ENCODE assay signal across 8 cellular contexts in genomic region chr5:31531543-31531887, GRCh38. TPM values are rescaled to one million over a fixed set of nuclear protein-coding genes. Genes with fewer than 3 reads are reported as not detected.
DNase-seq lines count a peak whose midpoint lies in the region; ATAC-seq and TF ChIP-seq lines count a peak whose summit lies in the region.

No MANE protein-coding gene starts in this region.

- no peak for TF ChIP-seq CTCF in C4-2B (conservative IDR thresholded peaks at IDR 0.05)
- TF ChIP-seq CTCF in Panc1 (IDR thresholded peaks at IDR 0.05): no peak
- TF ChIP-seq CTCF in MCF 10A (IDR thresholded peaks at IDR 0.05; ENCODE audit: unreplicated experiment): no peak
- TF ChIP-seq CTCF in kidney epithelial cell (IDR thresholded peaks at IDR 0.05; ENCODE audit: insufficient read depth, low read length, poor library complexity, severe bottlenecking): no peak

- ATAC-seq in GM19023 (IDR thresholded peaks at IDR 0.05; ENCODE audit: unreplicated experiment) (peak; percentile 38), HG03097 (IDR thresholded peaks at IDR 0.05; ENCODE audit: low FRiP score, unreplicated experiment) (peak; percentile 23), Panc1 (peak; percentile 61)

- POLR2A ChIA-PET in Panc1 (lab: Charles Lee) (no interaction called here), MCF 10A (lab: Yijun Ruan, JAX) (interaction anchor here (0.7 to 3.1 kb wide), 12 partner anchors 9 to 1813 kb away, joined by 3 to 19 read pairs (median 5); partner anchors contain the start of gene GOLPH3)

- in situ Hi-C loops in Panc1 (cut with HindIII; ENCODE audit: low pct_unique_long_range_greater_than_20kb, low sequenced_read_pairs): no loop called here

- peak overlapping the region; percentile 80 for H3K27ac ChIP-seq in C4-2B
- peak overlapping the region; percentile 90 for H3K27ac ChIP-seq in Panc1 (ENCODE audit: low read length)

- H3K36me3 ChIP-seq in Panc1 (ENCODE audit: control insufficient read depth, insufficient read depth, low read length) (peaks cover 46% of the 10 kb centered on the region), kidney epithelial cell (ENCODE audit: control insufficient read depth, insufficient read depth, low read length) (no peaks in the 10 kb centered on the region)

- peaks cover 65% of the 10 kb centered on the region for H3K36me3 Mint-ChIP-seq in MCF 10A (ENCODE audit: insufficient read depth, unreplicated experiment)

- intact Hi-C loops in Panc1 (cut with micrococcal nuclease; ENCODE audit: unreplicated experiment): no loop called here
- intact Hi-C loops in MCF 10A (cut with micrococcal nuclease): no loop called here

- H3K4me3 ChIP-seq in Panc1 (ENCODE audit: low read depth in 2 of 2, low read length in 2 of 2) (peak overlapping the region; percentile 79 to 99), kidney epithelial cell (ENCODE audit: low read depth, low read length) (peak overlapping the region; percentile 91)

- H3K4me1 Mint-ChIP-seq in MCF 10A (ENCODE audit: insufficient read depth, unreplicated experiment): peaks cover 23% of the 10 kb centered on the region

- peaks cover 20% of the 10 kb centered on the region for H3K4me1 ChIP-seq in Panc1 (ENCODE audit: control insufficient read depth, insufficient read depth, low read length)

- peak overlapping the region; percentile 100 for H3K4me3 Mint-ChIP-seq in MCF 10A (ENCODE audit: unreplicated experiment)

- H3K27me3 ChIP-seq in Panc1 (ENCODE audit: control insufficient read depth, insufficient read depth, low read length) (no peaks in the 10 kb centered on the region), kidney epithelial cell (ENCODE audit: control insufficient read depth, insufficient read depth, low read length) (no peaks in the 10 kb centered on the region)

- CTCF ChIA-PET in Panc1 (lab: Charles Lee) (interaction anchor here (0.6 kb wide), 1 partner anchor 106 kb away, joined by 4 read pairs; no protein-coding TSS in a partner anchor), MCF 10A (lab: Yijun Ruan, JAX) (interaction anchor here (0.6 to 0.7 kb wide), 2 partner anchors 105 to 1441 kb away, joined by 3 to 4 read pairs; no protein-coding TSS in a partner anchor)

- BruUV-seq in Panc1 (replicated peaks; lab: Mats Ljungman, UMichigan) (TSS peak; percentile 84), MCF 10A (replicated peaks; lab: Mats Ljungman, UMichigan) (TSS peak; percentile 59)

- peak overlapping the region; percentile 94 for H3K27ac Mint-ChIP-seq in MCF 10A (ENCODE audit: low read depth, unreplicated experiment)

- no peaks in the 10 kb centered on the region for H3K9me3 Mint-ChIP-seq in MCF 10A (ENCODE audit: unreplicated experiment)

- DNase-seq in Panc1 (ENCODE audit: low read depth, low spot score) (no peak), MCF 10A (ENCODE audit: unreplicated experiment) (no peak), kidney epithelial cell (ENCODE audit: low read depth) (no peak), HuH-7.5 (ENCODE audit: low spot score) (no peak)
- peak; percentile 11 to 18 for DNase-seq in stimulated activated CD4-positive, alpha-beta T cell treated with anti-CD3 and anti-CD28 coated beads, Interleukin-4, amount 100 ng/mL, for 48 hours (ENCODE audit: low read depth in 2 of 2)

- no peaks in the 10 kb centered on the region for H3K27me3 Mint-ChIP-seq in MCF 10A (ENCODE audit: insufficient read depth, unreplicated experiment)

- no peaks in the 10 kb centered on the region for H3K9me3 ChIP-seq in Panc1 (ENCODE audit: control insufficient read depth, insufficient read depth, low read depth, low read length)

RNA-seq across cellular contexts. Expression of gene DROSHA, which starts 0.4 kb away (rescaled TPM):
- total RNA-seq in Panc1 (2021; ENCODE audit: unreplicated experiment) (98.1 TPM), MCF 10A (2022) (57.7 and 70.6 TPM in 2 replicates), kidney epithelial cell (48.5 and 50.1 TPM in 2 replicates)
- polyA plus RNA-seq in Panc1 (2012; ENCODE audit: insufficient read length): 47.0 TPM

RNA-seq across cellular contexts. Expression of gene C5orf22, which starts 0.6 kb away (rescaled TPM):
- total RNA-seq in Panc1 (2021; ENCODE audit: unreplicated experiment): 39.0 TPM
- 17.4 TPM for polyA plus RNA-seq in Panc1 (2012; ENCODE audit: insufficient read length)
- 18.5 and 19.6 TPM in 2 replicates for total RNA-seq in MCF 10A (2022)
- total RNA-seq in kidney epithelial cell: 23.6 and 23.7 TPM in 2 replicates

Comparison
In these comparisons a context has a peak if more than half of its experiments do, and no peak if none do; other contexts are left out.
1. DNase-seq: peak in stimulated activated CD4-positive, alpha-beta T cell treated with anti-CD3 and anti-CD28 coated beads, Interleukin-4, amount 100 ng/mL, for 48 hours (2 of 2); none in Panc1 (single experiment), MCF 10A (single experiment), kidney epithelial cell (single experiment) and HuH-7.5 (single experiment).
2. Peak in every context shown above with its lines, with median percentiles within 50 percentile points of each other: ATAC-seq.